ENCODE assay signal across 1 cellular context in the genomic region with DNA sequence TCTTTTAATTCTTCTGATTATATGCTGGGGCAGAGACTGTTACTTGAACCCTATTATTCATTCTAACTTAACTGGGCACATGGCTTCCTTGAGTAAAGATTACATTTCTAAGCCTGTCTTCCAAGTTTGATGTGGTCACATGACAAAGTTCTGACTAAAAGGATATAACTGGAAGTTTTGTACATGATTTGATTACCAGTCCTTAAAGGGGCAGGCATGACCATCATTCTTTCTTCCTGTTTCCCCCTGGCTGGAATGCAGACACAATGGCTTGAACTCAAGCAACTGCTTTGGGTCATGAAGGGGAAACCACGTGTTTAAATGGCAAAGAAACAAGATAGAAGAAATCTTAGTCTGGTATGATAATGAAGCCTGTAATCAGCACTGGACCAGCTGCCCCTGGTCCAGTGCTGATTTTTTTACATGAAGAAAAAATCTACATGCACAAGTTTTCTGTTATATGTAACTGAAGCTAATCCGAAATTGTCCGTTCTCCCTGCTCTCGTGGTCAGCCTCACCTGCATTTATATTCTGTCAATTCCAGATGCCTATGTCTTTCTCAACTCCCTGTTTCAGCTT.
A peak's percentile ranks its signal among the peaks of the same experiment; 100 is the strongest.
TF ChIP-seq lines count a peak whose summit lies in the region.

No MANE protein-coding gene starts in this region.

TF ChIP-seq in K562, 482 proteins besides CTCF, POLR2A, EP300 and RAD21 (continued from another document and continues in another):
- TF ChIP-seq, protein P1, sequence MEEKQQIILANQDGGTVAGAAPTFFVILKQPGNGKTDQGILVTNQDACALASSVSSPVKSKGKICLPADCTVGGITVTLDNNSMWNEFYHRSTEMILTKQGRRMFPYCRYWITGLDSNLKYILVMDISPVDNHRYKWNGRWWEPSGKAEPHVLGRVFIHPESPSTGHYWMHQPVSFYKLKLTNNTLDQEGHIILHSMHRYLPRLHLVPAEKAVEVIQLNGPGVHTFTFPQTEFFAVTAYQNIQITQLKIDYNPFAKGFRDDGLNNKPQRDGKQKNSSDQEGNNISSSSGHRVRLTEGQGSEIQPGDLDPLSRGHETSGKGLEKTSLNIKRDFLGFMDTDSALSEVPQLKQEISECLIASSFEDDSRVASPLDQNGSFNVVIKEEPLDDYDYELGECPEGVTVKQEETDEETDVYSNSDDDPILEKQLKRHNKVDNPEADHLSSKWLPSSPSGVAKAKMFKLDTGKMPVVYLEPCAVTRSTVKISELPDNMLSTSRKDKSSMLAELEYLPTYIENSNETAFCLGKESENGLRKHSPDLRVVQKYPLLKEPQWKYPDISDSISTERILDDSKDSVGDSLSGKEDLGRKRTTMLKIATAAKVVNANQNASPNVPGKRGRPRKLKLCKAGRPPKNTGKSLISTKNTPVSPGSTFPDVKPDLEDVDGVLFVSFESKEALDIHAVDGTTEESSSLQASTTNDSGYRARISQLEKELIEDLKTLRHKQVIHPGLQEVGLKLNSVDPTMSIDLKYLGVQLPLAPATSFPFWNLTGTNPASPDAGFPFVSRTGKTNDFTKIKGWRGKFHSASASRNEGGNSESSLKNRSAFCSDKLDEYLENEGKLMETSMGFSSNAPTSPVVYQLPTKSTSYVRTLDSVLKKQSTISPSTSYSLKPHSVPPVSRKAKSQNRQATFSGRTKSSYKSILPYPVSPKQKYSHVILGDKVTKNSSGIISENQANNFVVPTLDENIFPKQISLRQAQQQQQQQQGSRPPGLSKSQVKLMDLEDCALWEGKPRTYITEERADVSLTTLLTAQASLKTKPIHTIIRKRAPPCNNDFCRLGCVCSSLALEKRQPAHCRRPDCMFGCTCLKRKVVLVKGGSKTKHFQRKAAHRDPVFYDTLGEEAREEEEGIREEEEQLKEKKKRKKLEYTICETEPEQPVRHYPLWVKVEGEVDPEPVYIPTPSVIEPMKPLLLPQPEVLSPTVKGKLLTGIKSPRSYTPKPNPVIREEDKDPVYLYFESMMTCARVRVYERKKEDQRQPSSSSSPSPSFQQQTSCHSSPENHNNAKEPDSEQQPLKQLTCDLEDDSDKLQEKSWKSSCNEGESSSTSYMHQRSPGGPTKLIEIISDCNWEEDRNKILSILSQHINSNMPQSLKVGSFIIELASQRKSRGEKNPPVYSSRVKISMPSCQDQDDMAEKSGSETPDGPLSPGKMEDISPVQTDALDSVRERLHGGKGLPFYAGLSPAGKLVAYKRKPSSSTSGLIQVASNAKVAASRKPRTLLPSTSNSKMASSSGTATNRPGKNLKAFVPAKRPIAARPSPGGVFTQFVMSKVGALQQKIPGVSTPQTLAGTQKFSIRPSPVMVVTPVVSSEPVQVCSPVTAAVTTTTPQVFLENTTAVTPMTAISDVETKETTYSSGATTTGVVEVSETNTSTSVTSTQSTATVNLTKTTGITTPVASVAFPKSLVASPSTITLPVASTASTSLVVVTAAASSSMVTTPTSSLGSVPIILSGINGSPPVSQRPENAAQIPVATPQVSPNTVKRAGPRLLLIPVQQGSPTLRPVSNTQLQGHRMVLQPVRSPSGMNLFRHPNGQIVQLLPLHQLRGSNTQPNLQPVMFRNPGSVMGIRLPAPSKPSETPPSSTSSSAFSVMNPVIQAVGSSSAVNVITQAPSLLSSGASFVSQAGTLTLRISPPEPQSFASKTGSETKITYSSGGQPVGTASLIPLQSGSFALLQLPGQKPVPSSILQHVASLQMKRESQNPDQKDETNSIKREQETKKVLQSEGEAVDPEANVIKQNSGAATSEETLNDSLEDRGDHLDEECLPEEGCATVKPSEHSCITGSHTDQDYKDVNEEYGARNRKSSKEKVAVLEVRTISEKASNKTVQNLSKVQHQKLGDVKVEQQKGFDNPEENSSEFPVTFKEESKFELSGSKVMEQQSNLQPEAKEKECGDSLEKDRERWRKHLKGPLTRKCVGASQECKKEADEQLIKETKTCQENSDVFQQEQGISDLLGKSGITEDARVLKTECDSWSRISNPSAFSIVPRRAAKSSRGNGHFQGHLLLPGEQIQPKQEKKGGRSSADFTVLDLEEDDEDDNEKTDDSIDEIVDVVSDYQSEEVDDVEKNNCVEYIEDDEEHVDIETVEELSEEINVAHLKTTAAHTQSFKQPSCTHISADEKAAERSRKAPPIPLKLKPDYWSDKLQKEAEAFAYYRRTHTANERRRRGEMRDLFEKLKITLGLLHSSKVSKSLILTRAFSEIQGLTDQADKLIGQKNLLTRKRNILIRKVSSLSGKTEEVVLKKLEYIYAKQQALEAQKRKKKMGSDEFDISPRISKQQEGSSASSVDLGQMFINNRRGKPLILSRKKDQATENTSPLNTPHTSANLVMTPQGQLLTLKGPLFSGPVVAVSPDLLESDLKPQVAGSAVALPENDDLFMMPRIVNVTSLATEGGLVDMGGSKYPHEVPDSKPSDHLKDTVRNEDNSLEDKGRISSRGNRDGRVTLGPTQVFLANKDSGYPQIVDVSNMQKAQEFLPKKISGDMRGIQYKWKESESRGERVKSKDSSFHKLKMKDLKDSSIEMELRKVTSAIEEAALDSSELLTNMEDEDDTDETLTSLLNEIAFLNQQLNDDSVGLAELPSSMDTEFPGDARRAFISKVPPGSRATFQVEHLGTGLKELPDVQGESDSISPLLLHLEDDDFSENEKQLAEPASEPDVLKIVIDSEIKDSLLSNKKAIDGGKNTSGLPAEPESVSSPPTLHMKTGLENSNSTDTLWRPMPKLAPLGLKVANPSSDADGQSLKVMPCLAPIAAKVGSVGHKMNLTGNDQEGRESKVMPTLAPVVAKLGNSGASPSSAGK (IDR thresholded peaks at IDR 0.05), result no peak
- TF ChIP-seq, protein P2, sequence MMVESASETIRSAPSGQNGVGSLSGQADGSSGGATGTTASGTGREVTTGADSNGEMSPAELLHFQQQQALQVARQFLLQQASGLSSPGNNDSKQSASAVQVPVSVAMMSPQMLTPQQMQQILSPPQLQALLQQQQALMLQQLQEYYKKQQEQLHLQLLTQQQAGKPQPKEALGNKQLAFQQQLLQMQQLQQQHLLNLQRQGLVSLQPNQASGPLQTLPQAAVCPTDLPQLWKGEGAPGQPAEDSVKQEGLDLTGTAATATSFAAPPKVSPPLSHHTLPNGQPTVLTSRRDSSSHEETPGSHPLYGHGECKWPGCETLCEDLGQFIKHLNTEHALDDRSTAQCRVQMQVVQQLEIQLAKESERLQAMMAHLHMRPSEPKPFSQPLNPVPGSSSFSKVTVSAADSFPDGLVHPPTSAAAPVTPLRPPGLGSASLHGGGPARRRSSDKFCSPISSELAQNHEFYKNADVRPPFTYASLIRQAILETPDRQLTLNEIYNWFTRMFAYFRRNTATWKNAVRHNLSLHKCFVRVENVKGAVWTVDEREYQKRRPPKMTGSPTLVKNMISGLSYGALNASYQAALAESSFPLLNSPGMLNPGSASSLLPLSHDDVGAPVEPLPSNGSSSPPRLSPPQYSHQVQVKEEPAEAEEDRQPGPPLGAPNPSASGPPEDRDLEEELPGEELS (CRISPR knock-in tag; IDR thresholded peaks at IDR 0.05; ENCODE audit: borderline replicate concordance), result no peak
- no peak for TF ChIP-seq NCOA1 (IDR thresholded peaks at IDR 0.05; ENCODE audit: low read depth)
- no peak for TF ChIP-seq ZNF586 (CRISPR knock-in tag; conservative IDR thresholded peaks at IDR 0.05)
- TF ChIP-seq SP1 (CRISPR knock-in tag; IDR thresholded peaks at IDR 0.05), result no peak
- TF ChIP-seq TAL1 (IDR thresholded peaks at IDR 0.05), result peak; percentile 34; the same call in 1 of the 2 replicates
- TF ChIP-seq ZNF146 (CRISPR knock-in tag; IDR thresholded peaks at IDR 0.05; ENCODE audit: unreplicated experiment), result no peak
- no peak for TF ChIP-seq ZNF134 (CRISPR knock-in tag; conservative IDR thresholded peaks at IDR 0.05)
- TF ChIP-seq, protein P3, sequence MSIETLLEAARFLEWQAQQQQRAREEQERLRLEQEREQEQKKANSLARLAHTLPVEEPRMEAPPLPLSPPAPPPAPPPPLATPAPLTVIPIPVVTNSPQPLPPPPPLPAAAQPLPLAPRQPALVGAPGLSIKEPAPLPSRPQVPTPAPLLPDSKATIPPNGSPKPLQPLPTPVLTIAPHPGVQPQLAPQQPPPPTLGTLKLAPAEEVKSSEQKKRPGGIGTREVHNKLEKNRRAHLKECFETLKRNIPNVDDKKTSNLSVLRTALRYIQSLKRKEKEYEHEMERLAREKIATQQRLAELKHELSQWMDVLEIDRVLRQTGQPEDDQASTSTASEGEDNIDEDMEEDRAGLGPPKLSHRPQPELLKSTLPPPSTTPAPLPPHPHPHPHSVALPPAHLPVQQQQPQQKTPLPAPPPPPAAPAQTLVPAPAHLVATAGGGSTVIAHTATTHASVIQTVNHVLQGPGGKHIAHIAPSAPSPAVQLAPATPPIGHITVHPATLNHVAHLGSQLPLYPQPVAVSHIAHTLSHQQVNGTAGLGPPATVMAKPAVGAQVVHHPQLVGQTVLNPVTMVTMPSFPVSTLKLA (conservative IDR thresholded peaks at IDR 0.05), result peak; percentile 59 to 76
- no peak for TF ChIP-seq TCF7L2 (IDR thresholded peaks at IDR 0.05; ENCODE audit: low read depth, low read length)
- no peak for TF ChIP-seq PHB2 (IDR thresholded peaks at IDR 0.05; ENCODE audit: low read depth)
- TF ChIP-seq DNMT1 (IDR thresholded peaks at IDR 0.05), result no peak
- TF ChIP-seq HNRNPLL (IDR thresholded peaks at IDR 0.05; ENCODE audit: low read depth, low read length, poor library complexity, severe bottlenecking), result no peak
- no peak for TF ChIP-seq CBX1 (IDR thresholded peaks at IDR 0.05; ENCODE audit: low read depth)
- no peak for TF ChIP-seq ZNF77 (CRISPR knock-in tag; IDR thresholded peaks at IDR 0.05)
- TF ChIP-seq, protein P4, sequence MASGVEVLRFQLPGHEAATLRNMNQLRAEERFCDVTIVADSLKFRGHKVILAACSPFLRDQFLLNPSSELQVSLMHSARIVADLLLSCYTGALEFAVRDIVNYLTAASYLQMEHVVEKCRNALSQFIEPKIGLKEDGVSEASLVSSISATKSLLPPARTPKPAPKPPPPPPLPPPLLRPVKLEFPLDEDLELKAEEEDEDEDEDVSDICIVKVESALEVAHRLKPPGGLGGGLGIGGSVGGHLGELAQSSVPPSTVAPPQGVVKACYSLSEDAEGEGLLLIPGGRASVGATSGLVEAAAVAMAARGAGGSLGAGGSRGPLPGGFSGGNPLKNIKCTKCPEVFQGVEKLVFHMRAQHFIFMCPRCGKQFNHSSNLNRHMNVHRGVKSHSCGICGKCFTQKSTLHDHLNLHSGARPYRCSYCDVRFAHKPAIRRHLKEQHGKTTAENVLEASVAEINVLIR (CRISPR knock-in tag; IDR thresholded peaks at IDR 0.05), result no peak
- peak; percentile 41; the same call in 1 of the 2 replicates for TF ChIP-seq TCF3 (CRISPR knock-in tag; IDR thresholded peaks at IDR 0.05)
- no peak for TF ChIP-seq SMARCC2 (IDR thresholded peaks at IDR 0.05; ENCODE audit: low read depth)
- TF ChIP-seq, protein P5, sequence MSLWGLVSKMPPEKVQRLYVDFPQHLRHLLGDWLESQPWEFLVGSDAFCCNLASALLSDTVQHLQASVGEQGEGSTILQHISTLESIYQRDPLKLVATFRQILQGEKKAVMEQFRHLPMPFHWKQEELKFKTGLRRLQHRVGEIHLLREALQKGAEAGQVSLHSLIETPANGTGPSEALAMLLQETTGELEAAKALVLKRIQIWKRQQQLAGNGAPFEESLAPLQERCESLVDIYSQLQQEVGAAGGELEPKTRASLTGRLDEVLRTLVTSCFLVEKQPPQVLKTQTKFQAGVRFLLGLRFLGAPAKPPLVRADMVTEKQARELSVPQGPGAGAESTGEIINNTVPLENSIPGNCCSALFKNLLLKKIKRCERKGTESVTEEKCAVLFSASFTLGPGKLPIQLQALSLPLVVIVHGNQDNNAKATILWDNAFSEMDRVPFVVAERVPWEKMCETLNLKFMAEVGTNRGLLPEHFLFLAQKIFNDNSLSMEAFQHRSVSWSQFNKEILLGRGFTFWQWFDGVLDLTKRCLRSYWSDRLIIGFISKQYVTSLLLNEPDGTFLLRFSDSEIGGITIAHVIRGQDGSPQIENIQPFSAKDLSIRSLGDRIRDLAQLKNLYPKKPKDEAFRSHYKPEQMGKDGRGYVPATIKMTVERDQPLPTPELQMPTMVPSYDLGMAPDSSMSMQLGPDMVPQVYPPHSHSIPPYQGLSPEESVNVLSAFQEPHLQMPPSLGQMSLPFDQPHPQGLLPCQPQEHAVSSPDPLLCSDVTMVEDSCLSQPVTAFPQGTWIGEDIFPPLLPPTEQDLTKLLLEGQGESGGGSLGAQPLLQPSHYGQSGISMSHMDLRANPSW (CRISPR knock-in tag; IDR thresholded peaks at IDR 0.05), result no peak
- no peak for TF ChIP-seq MAZ (CRISPR knock-in tag; conservative IDR thresholded peaks at IDR 0.05 in 1 of 2, IDR thresholded peaks at IDR 0.05 in 1 of 2)
- TF ChIP-seq, protein P6, sequence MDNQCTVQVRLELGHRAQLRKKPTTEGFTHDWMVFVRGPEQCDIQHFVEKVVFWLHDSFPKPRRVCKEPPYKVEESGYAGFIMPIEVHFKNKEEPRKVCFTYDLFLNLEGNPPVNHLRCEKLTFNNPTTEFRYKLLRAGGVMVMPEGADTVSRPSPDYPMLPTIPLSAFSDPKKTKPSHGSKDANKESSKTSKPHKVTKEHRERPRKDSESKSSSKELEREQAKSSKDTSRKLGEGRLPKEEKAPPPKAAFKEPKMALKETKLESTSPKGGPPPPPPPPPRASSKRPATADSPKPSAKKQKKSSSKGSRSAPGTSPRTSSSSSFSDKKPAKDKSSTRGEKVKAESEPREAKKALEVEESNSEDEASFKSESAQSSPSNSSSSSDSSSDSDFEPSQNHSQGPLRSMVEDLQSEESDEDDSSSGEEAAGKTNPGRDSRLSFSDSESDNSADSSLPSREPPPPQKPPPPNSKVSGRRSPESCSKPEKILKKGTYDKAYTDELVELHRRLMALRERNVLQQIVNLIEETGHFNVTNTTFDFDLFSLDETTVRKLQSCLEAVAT (IDR thresholded peaks at IDR 0.05), result no peak
- TF ChIP-seq ZFP1 (CRISPR knock-in tag; IDR thresholded peaks at IDR 0.05), result no peak
- TF ChIP-seq ZBTB7A (IDR thresholded peaks at IDR 0.05; ENCODE audit: borderline replicate concordance, control insufficient read depth, low read depth, low read length), result no peak
- peak; percentile 80; the same call in 1 of the 2 replicates for TF ChIP-seq HLTF (IDR thresholded peaks at IDR 0.05)
- no peak for TF ChIP-seq KAT8 (IDR thresholded peaks at IDR 0.05; ENCODE audit: low read depth)
- TF ChIP-seq CBFA2T3 (IDR thresholded peaks at IDR 0.05), result peak; percentile 65
- no peak for TF ChIP-seq FUS (optimal IDR thresholded peaks at IDR 0.05; ENCODE audit: low read depth, low read length)
- TF ChIP-seq ZFP36 (IDR thresholded peaks at IDR 0.05; ENCODE audit: low read depth, low read length, partially characterized antibody), result no peak
- no peak for TF ChIP-seq MTA3 (IDR thresholded peaks at IDR 0.05; ENCODE audit: borderline replicate concordance)
- TF ChIP-seq BCOR (IDR thresholded peaks at IDR 0.05), result peak; percentile 48; the same call in 1 of the 2 replicates
- no peak for TF ChIP-seq MED1 (CRISPR knock-in tag; IDR thresholded peaks at IDR 0.05; ENCODE audit: borderline replicate concordance)
- TF ChIP-seq, protein P7, sequence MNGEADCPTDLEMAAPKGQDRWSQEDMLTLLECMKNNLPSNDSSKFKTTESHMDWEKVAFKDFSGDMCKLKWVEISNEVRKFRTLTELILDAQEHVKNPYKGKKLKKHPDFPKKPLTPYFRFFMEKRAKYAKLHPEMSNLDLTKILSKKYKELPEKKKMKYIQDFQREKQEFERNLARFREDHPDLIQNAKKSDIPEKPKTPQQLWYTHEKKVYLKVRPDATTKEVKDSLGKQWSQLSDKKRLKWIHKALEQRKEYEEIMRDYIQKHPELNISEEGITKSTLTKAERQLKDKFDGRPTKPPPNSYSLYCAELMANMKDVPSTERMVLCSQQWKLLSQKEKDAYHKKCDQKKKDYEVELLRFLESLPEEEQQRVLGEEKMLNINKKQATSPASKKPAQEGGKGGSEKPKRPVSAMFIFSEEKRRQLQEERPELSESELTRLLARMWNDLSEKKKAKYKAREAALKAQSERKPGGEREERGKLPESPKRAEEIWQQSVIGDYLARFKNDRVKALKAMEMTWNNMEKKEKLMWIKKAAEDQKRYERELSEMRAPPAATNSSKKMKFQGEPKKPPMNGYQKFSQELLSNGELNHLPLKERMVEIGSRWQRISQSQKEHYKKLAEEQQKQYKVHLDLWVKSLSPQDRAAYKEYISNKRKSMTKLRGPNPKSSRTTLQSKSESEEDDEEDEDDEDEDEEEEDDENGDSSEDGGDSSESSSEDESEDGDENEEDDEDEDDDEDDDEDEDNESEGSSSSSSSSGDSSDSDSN (IDR thresholded peaks at IDR 0.05; ENCODE audit: borderline replicate concordance in 1 of 2, low read depth in 2 of 2, low read length in 2 of 2), result no peak
